Comparison of ENCODE assay signal across 7 cellular contexts in genomic region chrX:155263854-155264628, GRCh38. TPM values are rescaled to one million over a fixed set of nuclear protein-coding genes. Genes with fewer than 3 reads are reported as not detected.
DNase-seq lines count a peak whose midpoint lies in the region; ATAC-seq, FAIRE-seq and TF ChIP-seq lines count a peak whose summit lies in the region.

TSS of gene RAB39B (minus strand) at chrX:155264491. CDS start at chrX:155264288, 203 bp downstream.

- peaks cover 17% of the 10 kb centered on the region for H3K36me3 Mint-ChIP-seq in activated B cell treated with CpG ODN at 0.5 μM for 24 hours (ENCODE audit: low read depth)

- intact Hi-C loops in activated B cell treated with CpG ODN at 0.5 μM for 24 hours (cut with micrococcal nuclease) (loop anchor here (1.0 to 5.0 kb wide), 2 partner anchors 48 to 237 kb away; partner anchors contain the start of genes FUNDC2 and VBP1), kidney (cut with DNase I) (no loop called here)

- peaks cover 22% of the 10 kb centered on the region for H3K4me1 Mint-ChIP-seq in activated B cell treated with CpG ODN at 0.5 μM for 24 hours

- no peaks in the 10 kb centered on the region for H3K9me3 Mint-ChIP-seq in activated B cell treated with CpG ODN at 0.5 μM for 24 hours

- H3K9ac ChIP-seq in kidney (ENCODE audit: low read length in 2 of 2) = no peak within 1 kb of the TSS

- peak within 1 kb of the TSS; percentile 50 to 56 for H3K4me3 ChIP-seq in kidney (ENCODE audit: low read length in 2 of 2)

- no peaks in the 10 kb centered on the region for H3K4me1 ChIP-seq in kidney (ENCODE audit: control insufficient read depth in 1 of 2, insufficient read depth in 1 of 2, low read depth in 1 of 2, low read length in 2 of 2)

- no peak within 1 kb of the TSS for H3K27ac ChIP-seq in caudate nucleus (ENCODE audit: low read depth, low read length)
- H3K27ac ChIP-seq in kidney (ENCODE audit: low read depth in 2 of 2, low read length in 2 of 2) = no peak within 1 kb of the TSS

- TF ChIP-seq CTCF in activated B cell treated with CpG ODN at 0.5 μM for 24 hours (IDR thresholded peaks at IDR 0.05) (no peak), kidney (IDR thresholded peaks at IDR 0.05; ENCODE audit: borderline replicate concordance, extremely low read depth, insufficient read depth) (no peak)

- peak within 1 kb of the TSS; percentile 90 for H3K4me3 Mint-ChIP-seq in activated B cell treated with CpG ODN at 0.5 μM for 24 hours

- POLR2A ChIA-PET in activated B cell treated with CpG ODN at 0.5 μM for 24 hours (lab: Charles Lee) = interaction anchor here (1.6 kb wide), 1 partner anchor 47 kb away, joined by 7 read pairs; no protein-coding TSS in a partner anchor

- CTCF ChIA-PET in activated B cell treated with CpG ODN at 0.5 μM for 24 hours (lab: Charles Lee) = no interaction called here

- no peaks in the 10 kb centered on the region for H3K9me3 ChIP-seq in kidney (ENCODE audit: control insufficient read depth in 1 of 2, low read length in 2 of 2)

- no peak for FAIRE-seq in kidney (lab: Jason Lieb, UNC)

- ATAC-seq in GM18502 (IDR thresholded peaks at IDR 0.05; ENCODE audit: poor library complexity, unreplicated experiment) (peak; percentile 94), HG02852 (IDR thresholded peaks at IDR 0.05; ENCODE audit: unreplicated experiment) (peak; percentile 86), activated B cell treated with CpG ODN at 0.5 μM for 24 hours (ENCODE audit: low read depth) (peak; percentile 92)

- no peaks in the 10 kb centered on the region for H3K27me3 Mint-ChIP-seq in activated B cell treated with CpG ODN at 0.5 μM for 24 hours

- DNase-seq in NCI-H1694 (lab: John Stamatoyannopoulos, UW) (peak; percentile 73), activated B cell treated with CpG ODN at 0.5 μM for 24 hours (peak; percentile 53), caudate nucleus (lab: John Stamatoyannopoulos, UW) (peak in 58 of 61 donors; percentile 6 to 87 (median 54)), kidney (peak; percentile 74)
- DNase-seq in stimulated activated CD4-positive, alpha-beta T cell treated with anti-CD3 and anti-CD28 coated beads, Interleukin-15, amount 100 ng/mL, for 48 hours (ENCODE audit: low read depth in 2 of 2) = peak; percentile 60 to 62

- H3K27ac Mint-ChIP-seq in activated B cell treated with CpG ODN at 0.5 μM for 24 hours = peak within 1 kb of the TSS; percentile 90

- no peaks in the 10 kb centered on the region for H3K36me3 ChIP-seq in kidney (ENCODE audit: control insufficient read depth in 1 of 2, insufficient read depth in 2 of 2, low read length in 2 of 2)

RNA-seq across cellular contexts. Expression of gene RAB39B, which starts in this region (rescaled TPM):
- total RNA-seq in activated B cell treated with CpG ODN at 0.5 μM for 24 hours (7.9 and 8.1 TPM in 2 replicates), kidney (1.2 TPM)
- polyA plus RNA-seq in kidney (ENCODE audit: insufficient read depth, low read depth, low replicate concordance) = 1.8 TPM
